In the genomic region with DNA sequence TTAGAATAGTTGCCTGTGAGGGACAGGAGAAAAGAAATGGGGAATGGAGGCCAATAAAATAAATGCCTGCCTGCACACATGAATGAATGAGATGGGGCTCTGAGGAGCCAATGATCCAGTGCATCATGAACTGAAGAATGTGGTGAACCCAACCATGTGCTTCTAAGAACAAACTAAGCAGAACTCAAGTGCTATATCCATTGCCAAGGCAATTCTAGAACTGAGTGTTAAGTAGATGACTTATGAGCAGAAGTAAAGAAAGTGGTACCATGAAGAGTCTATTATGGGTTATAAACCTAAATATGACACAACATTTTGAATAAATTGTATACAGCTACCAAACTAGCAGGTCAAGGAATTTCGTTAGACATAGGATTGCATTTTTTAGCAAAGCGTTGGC, we compare ENCODE assay signal across 1 cellular context.
TF ChIP-seq lines count a peak whose summit lies in the region.

No MANE protein-coding gene starts in this region.

TF ChIP-seq in GM12878, 131 proteins besides CTCF, POLR2A, EP300 and RAD21 (continued from another document):
- TF ChIP-seq, protein P1, sequence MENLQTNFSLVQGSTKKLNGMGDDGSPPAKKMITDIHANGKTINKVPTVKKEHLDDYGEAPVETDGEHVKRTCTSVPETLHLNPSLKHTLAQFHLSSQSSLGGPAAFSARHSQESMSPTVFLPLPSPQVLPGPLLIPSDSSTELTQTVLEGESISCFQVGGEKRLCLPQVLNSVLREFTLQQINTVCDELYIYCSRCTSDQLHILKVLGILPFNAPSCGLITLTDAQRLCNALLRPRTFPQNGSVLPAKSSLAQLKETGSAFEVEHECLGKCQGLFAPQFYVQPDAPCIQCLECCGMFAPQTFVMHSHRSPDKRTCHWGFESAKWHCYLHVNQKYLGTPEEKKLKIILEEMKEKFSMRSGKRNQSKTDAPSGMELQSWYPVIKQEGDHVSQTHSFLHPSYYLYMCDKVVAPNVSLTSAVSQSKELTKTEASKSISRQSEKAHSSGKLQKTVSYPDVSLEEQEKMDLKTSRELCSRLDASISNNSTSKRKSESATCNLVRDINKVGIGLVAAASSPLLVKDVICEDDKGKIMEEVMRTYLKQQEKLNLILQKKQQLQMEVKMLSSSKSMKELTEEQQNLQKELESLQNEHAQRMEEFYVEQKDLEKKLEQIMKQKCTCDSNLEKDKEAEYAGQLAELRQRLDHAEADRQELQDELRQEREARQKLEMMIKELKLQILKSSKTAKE (IDR thresholded peaks at IDR 0.05; ENCODE audit: low read depth, poor library complexity, severe bottlenecking): no peak
- TF ChIP-seq, protein P2, sequence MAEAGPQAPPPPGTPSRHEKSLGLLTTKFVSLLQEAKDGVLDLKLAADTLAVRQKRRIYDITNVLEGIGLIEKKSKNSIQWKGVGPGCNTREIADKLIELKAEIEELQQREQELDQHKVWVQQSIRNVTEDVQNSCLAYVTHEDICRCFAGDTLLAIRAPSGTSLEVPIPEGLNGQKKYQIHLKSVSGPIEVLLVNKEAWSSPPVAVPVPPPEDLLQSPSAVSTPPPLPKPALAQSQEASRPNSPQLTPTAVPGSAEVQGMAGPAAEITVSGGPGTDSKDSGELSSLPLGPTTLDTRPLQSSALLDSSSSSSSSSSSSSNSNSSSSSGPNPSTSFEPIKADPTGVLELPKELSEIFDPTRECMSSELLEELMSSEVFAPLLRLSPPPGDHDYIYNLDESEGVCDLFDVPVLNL (IDR thresholded peaks at IDR 0.05; ENCODE audit: low read depth, low read length): no peak
